15 cellular contexts compared by ENCODE assay signal in the genomic region with DNA sequence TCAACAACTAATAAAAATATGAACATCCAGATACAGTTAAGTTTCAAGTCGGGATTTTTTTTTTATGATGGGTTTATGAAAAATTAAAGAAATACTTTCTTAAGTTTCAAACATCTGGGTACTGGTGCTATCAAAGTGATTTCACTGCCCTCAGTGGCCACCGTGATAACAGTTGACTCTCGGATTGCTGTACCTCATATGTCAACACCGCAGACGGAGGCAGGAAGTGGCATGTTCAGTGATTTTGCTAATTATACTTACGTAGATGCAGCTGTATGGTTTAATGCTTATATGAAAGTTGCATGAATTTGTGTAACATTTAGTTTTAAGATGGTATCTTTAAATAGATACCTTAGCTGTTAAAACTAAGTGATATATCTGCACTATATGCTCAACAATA. TPM values are rescaled to one million over a fixed set of nuclear protein-coding genes. Genes with fewer than 3 reads are reported as not detected.
A peak's percentile ranks its signal among the peaks of the same experiment; 100 is the strongest.
DNase-seq lines count a peak whose midpoint lies in the region; ATAC-seq and TF ChIP-seq lines count a peak whose summit lies in the region.
"Had no signal": no experiment of that assay in that cellular context is flagged by ENCODE, and none has a peak within 500 bp of the region (broad histone marks: within the 10 kb centered on the region; RNA-seq: fewer than 3 reads in every experiment).

No MANE protein-coding gene starts in this region.

- intact Hi-C loops in mammary epithelial cell (cut with micrococcal nuclease): no loop called here
- intact Hi-C loops in breast epithelium (cut with DNase I; ENCODE audit: low total_unique reads): no loop called here
- intact Hi-C loops in activated CD4-positive, alpha-beta memory T cell treated with anti-CD3 and anti-CD28 coated beads for 36 hours (cut with micrococcal nuclease): no loop called here

- no peaks in the 10 kb centered on the region for H4K20me1 ChIP-seq in mammary epithelial cell (ENCODE audit: insufficient read depth, low read length)

- no peaks in the 10 kb centered on the region for H3K4me1 ChIP-seq in mammary epithelial cell (ENCODE audit: insufficient read depth, low read length)
- no peaks in the 10 kb centered on the region for H3K4me1 ChIP-seq in breast epithelium
- H3K4me1 ChIP-seq: lower lobe of right lung had no signal

- H3K27ac ChIP-seq in mammary epithelial cell (ENCODE audit: insufficient read depth, low read depth, low read length): no peak overlapping the region
- H3K27ac ChIP-seq in breast epithelium: no peak overlapping the region
- H3K27ac ChIP-seq: lower lobe of right lung, skin epidermis had no signal

- no peak overlapping the region for H2AFZ ChIP-seq in mammary epithelial cell (ENCODE audit: low read depth, low read length)

- H3K27me3 Mint-ChIP-seq in activated CD4-positive, alpha-beta memory T cell treated with anti-CD3 and anti-CD28 coated beads for 36 hours: no peaks in the 10 kb centered on the region
- no peaks in the 10 kb centered on the region for H3K27me3 Mint-ChIP-seq in stimulated activated naive CD8-positive, alpha-beta T cell treated with anti-CD3 and anti-CD28 coated beads, Interleukin-15, amount 100 ng/mL, for 72 hours

- TSS peak; percentile 16 for BruUV-seq in mammary epithelial cell (replicated peaks; lab: Mats Ljungman, UMichigan)

- CTCF ChIA-PET in mammary epithelial cell (lab: Charles Lee; ENCODE audit: low non-redundant PET): no interaction called here
- CTCF ChIA-PET in activated CD4-positive, alpha-beta memory T cell treated with anti-CD3 and anti-CD28 coated beads for 36 hours (lab: Charles Lee): no interaction called here

- H3K9me3 Mint-ChIP-seq in activated CD4-positive, alpha-beta memory T cell treated with anti-CD3 and anti-CD28 coated beads for 36 hours: no peaks in the 10 kb centered on the region
- H3K9me3 Mint-ChIP-seq in stimulated activated naive CD8-positive, alpha-beta T cell treated with anti-CD3 and anti-CD28 coated beads, Interleukin-15, amount 100 ng/mL, for 72 hours: no peaks in the 10 kb centered on the region

- H3K4me3 ChIP-seq in mammary epithelial cell (replicated peaks in 1 of 3; ENCODE audit: insufficient read depth in 1 of 3, low read depth in 2 of 3, low read length in 3 of 3) (no peak overlapping the region), breast epithelium (no peak overlapping the region)
- H3K4me3 ChIP-seq: lower lobe of right lung, skin epidermis had no signal

- no peak overlapping the region for H3K27ac Mint-ChIP-seq in activated CD4-positive, alpha-beta memory T cell treated with anti-CD3 and anti-CD28 coated beads for 36 hours
- no peak overlapping the region for H3K27ac Mint-ChIP-seq in stimulated activated naive CD8-positive, alpha-beta T cell treated with anti-CD3 and anti-CD28 coated beads, Interleukin-15, amount 100 ng/mL, for 72 hours

- dilution Hi-C loops in mammary epithelial cell (cut with HindIII; ENCODE audit: low sequenced_read_pairs): no loop called here

- H3K27me3 ChIP-seq in mammary epithelial cell (ENCODE audit: insufficient read depth, low read length) (no peaks in the 10 kb centered on the region), breast epithelium (no peaks in the 10 kb centered on the region)

- in situ Hi-C loops in mammary epithelial cell (cut with MboI; ENCODE audit: low sequenced_read_pairs in 2 of 2): no loop called here

- no peak for TF ChIP-seq CTCF in mammary epithelial cell (conservative IDR thresholded peaks at IDR 0.05 in 1 of 2, IDR thresholded peaks at IDR 0.05 in 1 of 2; ENCODE audit: extremely low read depth in 1 of 2, insufficient read depth in 1 of 2, low read depth in 1 of 2, low read length in 2 of 2)
- no peak for TF ChIP-seq CTCF in breast epithelium (IDR thresholded peaks at IDR 0.05)

- peaks cover 6% of the 10 kb centered on the region for H3K36me3 ChIP-seq in mammary epithelial cell (ENCODE audit: insufficient read depth, low read length)
- H3K36me3 ChIP-seq in breast epithelium: no peaks in the 10 kb centered on the region

- ATAC-seq in stimulated activated naive CD8-positive, alpha-beta T cell treated with anti-CD3 and anti-CD28 coated beads, Interleukin-15, amount 100 ng/mL, for 72 hours: peak; percentile 99
- ATAC-seq: lower lobe of right lung had no signal

- no peak overlapping the region for H3K9ac ChIP-seq in mammary epithelial cell (ENCODE audit: insufficient read depth, low read length)

- no peak overlapping the region for H3K4me2 ChIP-seq in mammary epithelial cell (ENCODE audit: insufficient read depth, low read depth, low read length)

- H3K79me2 ChIP-seq in mammary epithelial cell (ENCODE audit: insufficient read depth, low read length): no peaks in the 10 kb centered on the region

- peaks cover 17% of the 10 kb centered on the region for H3K36me3 Mint-ChIP-seq in activated CD4-positive, alpha-beta memory T cell treated with anti-CD3 and anti-CD28 coated beads for 36 hours

- POLR2A ChIA-PET in activated CD4-positive, alpha-beta memory T cell treated with anti-CD3 and anti-CD28 coated beads for 36 hours (lab: Charles Lee): no interaction called here

- H3K4me1 Mint-ChIP-seq in activated CD4-positive, alpha-beta memory T cell treated with anti-CD3 and anti-CD28 coated beads for 36 hours (ENCODE audit: low read depth): peaks cover 16% of the 10 kb centered on the region
- H3K4me1 Mint-ChIP-seq in stimulated activated naive CD8-positive, alpha-beta T cell treated with anti-CD3 and anti-CD28 coated beads, Interleukin-15, amount 100 ng/mL, for 72 hours: peaks cover 10% of the 10 kb centered on the region

- no peak overlapping the region for H3K4me3 Mint-ChIP-seq in activated CD4-positive, alpha-beta memory T cell treated with anti-CD3 and anti-CD28 coated beads for 36 hours
- peak overlapping the region; percentile 5 to 40 for H3K4me3 Mint-ChIP-seq in stimulated activated naive CD8-positive, alpha-beta T cell treated with anti-CD3 and anti-CD28 coated beads, Interleukin-15, amount 100 ng/mL, for 72 hours

- WGBS in mammary epithelial cell (ENCODE audit: low coverage, missing lambda C conversion rate): 100% methylated on average over 6 of the region's 6 CpGs

- no peaks in the 10 kb centered on the region for H3K9me3 ChIP-seq in mammary epithelial cell (replicated peaks; ENCODE audit: insufficient read depth, low read length)
- no peaks in the 10 kb centered on the region for H3K9me3 ChIP-seq in breast epithelium
- H3K9me3 ChIP-seq: lower lobe of right lung had no signal

- no peak for DNase-seq in mammary epithelial cell
- no peak for DNase-seq in breast epithelium (ENCODE audit: low spot score in 2 of 2)
- peak; percentile 58 for DNase-seq in activated CD4-positive, alpha-beta memory T cell treated with anti-CD3 and anti-CD28 coated beads for 36 hours
- DNase-seq in germinal center (ENCODE audit: low spot score): peak; percentile 28
- DNase-seq in stimulated activated naive CD8-positive, alpha-beta T cell treated with anti-CD3 and anti-CD28 coated beads, Interleukin-15, amount 100 ng/mL, for 72 hours: peak; percentile 23 to 57
- no peak for DNase-seq in kidney tubule cell (ENCODE audit: low spot score)
- no peak for DNase-seq in AG08395 (ENCODE audit: low spot score)
- no peak for DNase-seq in ecto neural progenitor cell (ENCODE audit: low spot score)
- DNase-seq: amniotic stem cell; cortex of kidney; lower lobe of right lung; NK-92 treated with Interleukin-12 subunit alpha and Interleukin-12 subunit beta, amount 100 ng/mL, for 24 hours; nucleus accumbens; Right ventricle myocardium superior had no signal

- TF ChIP-seq POLR2A in breast epithelium (IDR thresholded peaks at IDR 0.05): no peak

RNA-seq across cellular contexts. Expression of a gene that starts 20.8 kb away (rescaled TPM):
- 1 to 10 TPM; 1.1 to 5.7 TPM for total RNA-seq in mammary epithelial cell
- polyA plus RNA-seq in mammary epithelial cell: 0.27 TPM
- not detected for polyA minus RNA-seq in mammary epithelial cell
- total RNA-seq in breast epithelium: 100 to 1,000 TPM in 1 of 3 donors, 10 to 100 TPM in 2; 81.8 to 171 (median 83.2) TPM
- 1 to 10 TPM; 1.9 TPM for total RNA-seq in activated CD4-positive, alpha-beta memory T cell treated with anti-CD3 and anti-CD28 coated beads for 36 hours

Comparison
In these comparisons a context has a peak if more than half of its experiments do, and no peak if none do; other contexts are left out.
1. RNA of a gene that starts 20.8 kb away (total RNA-seq): 81.8 to 171 TPM in breast epithelium; 1.1 to 5.7 TPM in mammary epithelial cell and 1.9 TPM in activated CD4-positive, alpha-beta memory T cell treated with anti-CD3 and anti-CD28 coated beads for 36 hours; every median in the first group is over 10 times any median in the second.
2. DNase-seq: peak in activated CD4-positive, alpha-beta memory T cell treated with anti-CD3 and anti-CD28 coated beads for 36 hours (single experiment), germinal center (single experiment) and stimulated activated naive CD8-positive, alpha-beta T cell treated with anti-CD3 and anti-CD28 coated beads, Interleukin-15, amount 100 ng/mL, for 72 hours (2 of 2); none in mammary epithelial cell (single experiment), breast epithelium (0 of 2), kidney tubule cell (single experiment), AG08395 (single experiment) and ecto neural progenitor cell (single experiment).